ENCODE assay signal across 8 cellular contexts in the genomic region with DNA sequence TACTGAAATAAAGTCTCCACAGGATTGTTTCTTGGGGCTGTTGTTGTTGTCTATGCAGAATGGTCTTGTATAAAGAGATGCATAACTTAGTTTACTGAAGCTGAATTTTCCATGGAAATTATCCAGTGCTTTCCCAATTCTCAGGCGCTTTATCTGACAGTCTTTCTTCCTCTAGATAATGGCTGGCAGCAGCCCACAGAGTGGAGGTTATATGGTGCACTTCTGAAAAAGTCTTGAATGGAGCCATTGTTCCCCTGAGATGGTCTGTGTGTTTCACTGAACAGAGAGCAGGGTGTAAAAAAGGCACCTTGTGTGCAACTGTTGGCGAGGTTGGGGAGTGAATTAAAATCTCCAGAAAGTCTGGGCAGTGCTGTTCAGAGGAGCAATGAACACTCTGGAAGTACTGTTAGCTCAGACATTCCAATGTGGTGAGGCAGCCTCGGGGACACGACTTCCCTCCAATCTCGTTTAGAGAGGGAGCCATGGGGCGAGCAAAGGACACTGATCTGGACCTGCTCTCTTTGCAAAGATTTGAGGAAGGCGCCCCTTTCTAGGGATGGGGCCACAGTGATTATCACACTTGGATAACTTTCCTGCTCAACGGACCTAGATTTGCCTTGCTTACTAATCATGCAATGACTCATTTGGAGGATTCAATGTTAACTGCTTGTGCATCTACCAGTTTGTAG. TPM values are rescaled to one million over a fixed set of nuclear protein-coding genes. Genes with fewer than 3 reads are reported as not detected.
DNase-seq lines count a peak whose midpoint lies in the region; ATAC-seq and TF ChIP-seq lines count a peak whose summit lies in the region.

No MANE protein-coding gene starts in this region.

- ATAC-seq in HG03354 (IDR thresholded peaks at IDR 0.05; ENCODE audit: poor library complexity, severe bottlenecking, unreplicated experiment) = no peak

- TF ChIP-seq CTCF in epithelial cell of esophagus (IDR thresholded peaks at IDR 0.05; ENCODE audit: insufficient read depth, low read depth, low read length, missing control alignments) = no peak

- WGBS in mesodermal cell (ENCODE audit: insufficient coverage in 2 of 2), 2 experiments = 14 to 18% methylated on average over 7 of the region's 8 CpGs

- H3K4me3 ChIP-seq in epithelial cell of esophagus (ENCODE audit: low read length) (no peak overlapping the region), mesodermal cell (ENCODE audit: extremely low read depth, insufficient read depth, low read length, poor library complexity, severe bottlenecking) (no peak overlapping the region)

- DNase-seq in DMS53 (lab: John Stamatoyannopoulos, UW) (peak; percentile 30), DMS53 treated with DMSO at 0.1 percent for 48 hours (lab: John Stamatoyannopoulos, UW; ENCODE audit: unreplicated experiment) (no peak), epithelial cell of esophagus (ENCODE audit: low read depth) (peak; percentile 55), KG1 (lab: John Stamatoyannopoulos, UW) (no peak), NCI-H1436 (lab: John Stamatoyannopoulos, UW) (no peak)
- no peak for DNase-seq in activated CD4-positive, alpha-beta T cell treated with anti-CD3 and anti-CD28 coated beads for 4 hours

- no peaks in the 10 kb centered on the region for H3K36me3 ChIP-seq in mesodermal cell (ENCODE audit: control insufficient read depth, insufficient read depth, low read length)

- H3K4me1 ChIP-seq in mesodermal cell (ENCODE audit: control insufficient read depth, insufficient read depth, low read length, poor library complexity, severe bottlenecking) = peaks cover 28% of the 10 kb centered on the region

- no peaks in the 10 kb centered on the region for H3K9me3 ChIP-seq in mesodermal cell (ENCODE audit: control insufficient read depth, low read length)

- peak overlapping the region; percentile 95 for H3K27ac ChIP-seq in mesodermal cell (ENCODE audit: low read depth, low read length, severe bottlenecking)

RNA-seq across cellular contexts. Expression of a gene that starts 2.0 kb away (rescaled TPM):
- polyA plus RNA-seq in mesodermal cell (2013, experiment 1 of 2) = 6.5 TPM
- 5.9 TPM for polyA plus RNA-seq in mesodermal cell (2013, experiment 2 of 2)

Comparison
In these comparisons a context has a peak if more than half of its experiments do, and no peak if none do; other contexts are left out.
1. DNase-seq: peak in DMS53 (single experiment) and epithelial cell of esophagus (single experiment); none in DMS53 treated with DMSO at 0.1 percent for 48 hours (single experiment), KG1 (single experiment), NCI-H1436 (single experiment) and activated CD4-positive, alpha-beta T cell treated with anti-CD3 and anti-CD28 coated beads for 4 hours (0 of 2).